ENCODE assay signal across 9 cellular contexts in genomic region chr3:149968216-149968615, GRCh38. TPM values are rescaled to one million over a fixed set of nuclear protein-coding genes. Genes with fewer than 3 reads are reported as not detected.
DNase-seq lines count a peak whose midpoint lies in the region; ATAC-seq, FAIRE-seq and TF ChIP-seq lines count a peak whose summit lies in the region.
"Had no signal": no experiment of that assay in that cellular context is flagged by ENCODE, and none has a peak within 500 bp of the region (broad histone marks: within the 10 kb centered on the region; RNA-seq: fewer than 3 reads in every experiment).

No MANE protein-coding gene starts in this region.

- peaks cover 5 to 32% of the 10 kb centered on the region in 2 experiments; a peak in 4 of 5 replicates for H3K36me3 ChIP-seq in HepG2 (replicated peaks in 1 of 2; ENCODE audit: control insufficient read depth in 1 of 2, insufficient read depth in 2 of 2, low read length in 2 of 2)
- H3K36me3 ChIP-seq in right lobe of liver = peaks cover 0 to 5% (median 0%) of the 10 kb centered on the region in 4 donors
- no peaks in the 10 kb centered on the region for H3K36me3 ChIP-seq in hepatocyte (replicated peaks; ENCODE audit: insufficient read depth, low read depth)
- H3K36me3 ChIP-seq in upper lobe of left lung = no peaks in the 10 kb centered on the region

- POLR2A ChIA-PET in HepG2 (lab: Yijun Ruan, JAX) = no interaction called here

- intact Hi-C loops in HepG2 (cut with micrococcal nuclease; ENCODE audit: unreplicated experiment) = no loop called here
- intact Hi-C loops in right lobe of liver (cut with DNase I) = no loop called here

- peak overlapping the region; percentile 85; the same call in 1 of the 2 replicates for H3K9ac ChIP-seq in HepG2 (ENCODE audit: insufficient read depth, low read depth, low read length)

- no peaks in the 10 kb centered on the region for H3K9me2 ChIP-seq in hepatocyte (replicated peaks; ENCODE audit: insufficient read depth)

- peaks cover 47% of the 10 kb centered on the region for H3K4me1 ChIP-seq in HepG2 (ENCODE audit: insufficient read depth, low read length)
- H3K4me1 ChIP-seq in right lobe of liver = peaks cover 0 to 17% (median 0%) of the 10 kb centered on the region in 4 donors
- H3K4me1 ChIP-seq in hepatocyte (ENCODE audit: insufficient read depth) = peaks cover 16% of the 10 kb centered on the region
- peaks cover 4 to 29% (median 10%) of the 10 kb centered on the region in 4 donors for H3K4me1 ChIP-seq in upper lobe of left lung

- BruUV-seq in HepG2 (replicated peaks; lab: Mats Ljungman, UMichigan) = no TSS peak

- no peak for TF ChIP-seq RAD21 in HepG2 (CRISPR knock-in tag; IDR thresholded peaks at IDR 0.05)

- FAIRE-seq in HepG2 (lab: Jason Lieb, UNC) = no peak

- H3K27ac ChIP-seq in HepG2 (ENCODE audit: extremely low read length, insufficient read depth, low read length) (peak overlapping the region; percentile 93), right lobe of liver (no peak overlapping the region), hepatocyte (peak overlapping the region; percentile 99), upper lobe of left lung (no peak overlapping the region)

- ATAC-seq in HepG2 = no peak
- ATAC-seq in right lobe of liver = no peak
- ATAC-seq in HG02870 (IDR thresholded peaks at IDR 0.05; ENCODE audit: unreplicated experiment) = no peak
- ATAC-seq in HG03159 (IDR thresholded peaks at IDR 0.05; ENCODE audit: unreplicated experiment) = no peak
- no peak for ATAC-seq in upper lobe of left lung (ENCODE audit: low FRiP score in 2 of 2)

- TF ChIP-seq POLR2A in HepG2 (IDR thresholded peaks at IDR 0.05; ENCODE audit: insufficient read depth in 1 of 2, low read depth in 2 of 2, low read length in 2 of 2) (no peak), right lobe of liver (IDR thresholded peaks at IDR 0.05) (no peak), upper lobe of left lung (IDR thresholded peaks at IDR 0.05) (no peak)

- CTCF ChIA-PET in HepG2 (lab: Yijun Ruan, JAX; ENCODE audit: low intra/inter-chr PET ratio, low total read pairs) = interaction anchor here (2.2 to 2.9 kb wide), 2 partner anchors 216 to 252 kb away, joined by 13 to 19 read pairs; no protein-coding TSS in a partner anchor

- no peak for TF ChIP-seq EP300 in HepG2 (IDR thresholded peaks at IDR 0.05; ENCODE audit: low read depth in 2 of 2, low read length in 2 of 2)
- no peak for TF ChIP-seq EP300 in HepG2 (CRISPR knock-in tag; IDR thresholded peaks at IDR 0.05; ENCODE audit: borderline replicate concordance)
- TF ChIP-seq EP300 in upper lobe of left lung (IDR thresholded peaks at IDR 0.05) = no peak

- H3K27me3 ChIP-seq in HepG2 (ENCODE audit: control insufficient read depth in 1 of 2, insufficient read depth in 2 of 2, low read length in 2 of 2) = no peaks in the 10 kb centered on the region; a peak in 1 of 5 replicates
- H3K27me3 ChIP-seq in right lobe of liver = no peaks in the 10 kb centered on the region
- H3K27me3 ChIP-seq in hepatocyte = no peaks in the 10 kb centered on the region
- peaks cover 0 to 7% (median 2%) of the 10 kb centered on the region in 4 donors for H3K27me3 ChIP-seq in upper lobe of left lung

- H3K4me3 ChIP-seq in HepG2 (replicated peaks in 1 of 3; ENCODE audit: insufficient read depth in 1 of 3, low read depth in 2 of 3, low read length in 3 of 3) = peak overlapping the region; percentile 82 to 93 (median 92); a peak in 5 of 6 replicates
- H3K4me3 ChIP-seq in right lobe of liver = no peak overlapping the region
- peak overlapping the region; percentile 63 for H3K4me3 ChIP-seq in hepatocyte
- H3K4me3 ChIP-seq in upper lobe of left lung = no peak overlapping the region

- H3K79me2 ChIP-seq in HepG2 (ENCODE audit: insufficient read depth, low read length) (peaks cover 62% of the 10 kb centered on the region), hepatocyte (peaks cover 76% of the 10 kb centered on the region)

- H3K9me3 ChIP-seq in HepG2 (ENCODE audit: low read length) = no peaks in the 10 kb centered on the region
- no peaks in the 10 kb centered on the region for H3K9me3 ChIP-seq in right lobe of liver
- H3K9me3 ChIP-seq in hepatocyte (ENCODE audit: low read depth) = no peaks in the 10 kb centered on the region
- no peaks in the 10 kb centered on the region for H3K9me3 ChIP-seq in upper lobe of left lung

- peak overlapping the region; percentile 87 for H3K4me2 ChIP-seq in HepG2 (ENCODE audit: low read depth, low read length)
- H3K4me2 ChIP-seq in hepatocyte = peak overlapping the region; percentile 84

- DNase-seq in HepG2 (ENCODE audit: low spot score) (no peak), right lobe of liver (no peak), SK-N-DZ (ENCODE audit: low spot score) (peak; percentile 45), hepatocyte (ENCODE audit: low spot score) (no peak), upper lobe of left lung (no peak)
- DNase-seq in effector CD4-positive, alpha-beta T cell = no peak
- DNase-seq: erythroblast had no signal

- H2AFZ ChIP-seq in HepG2 (ENCODE audit: low read length) (no peak overlapping the region), hepatocyte (no peak overlapping the region)

- H4K20me1 ChIP-seq in HepG2 (ENCODE audit: insufficient read depth, low read length) (peaks cover 18% of the 10 kb centered on the region), hepatocyte (ENCODE audit: insufficient read depth, poor library complexity, severe bottlenecking) (peaks cover 52% of the 10 kb centered on the region)

- 30% methylated on average over 8 of the region's 8 CpGs for WGBS in HepG2 (ENCODE audit: low lambda C conversion rate)
- WGBS in right lobe of liver (ENCODE audit: insufficient coverage, low coverage, low lambda C conversion rate, missing lambda C conversion rate) = 82% methylated on average over 8 of the region's 8 CpGs
- 30% methylated on average over 8 of the region's 8 CpGs for WGBS in hepatocyte (ENCODE audit: low lambda C conversion rate, missing lambda C conversion rate)
- 83 to 84% methylated on average over 8 of the region's 8 CpGs for WGBS in upper lobe of left lung, 2 donors

- in situ Hi-C loops in HepG2 (cut with HindIII; ENCODE audit: extremely low pct_ligation_motif_present, low pct_unique_long_range_greater_than_20kb) = loop anchor here (10.0 kb wide), 1 partner anchor 217 kb away; no protein-coding TSS in a partner anchor

- TF ChIP-seq CTCF in HepG2 (CRISPR knock-in tag; IDR thresholded peaks at IDR 0.05) (no peak), right lobe of liver (IDR thresholded peaks at IDR 0.05) (no peak), hepatocyte (IDR thresholded peaks at IDR 0.05; ENCODE audit: poor library complexity) (no peak), upper lobe of left lung (IDR thresholded peaks at IDR 0.05) (no peak)

TF ChIP-seq in HepG2, 621 proteins besides CTCF, POLR2A, EP300 and RAD21:
- TF ChIP-seq TFDP1 (CRISPR knock-in tag; IDR thresholded peaks at IDR 0.05; ENCODE audit: borderline replicate concordance) (peak; percentile 11; the same call in 1 of the 2 replicates), SAP130 (CRISPR knock-in tag; IDR thresholded peaks at IDR 0.05; ENCODE audit: low read depth) (peak; percentile 15; the same call in 1 of the 2 replicates), JUN (CRISPR knock-in tag; IDR thresholded peaks at IDR 0.05) (no peak)
TF ChIP-seq in HepG2: peak in this region for 2.

RNA-seq across cellular contexts. Expression of gene PFN2, which starts 2.5 kb away (rescaled TPM):
- total RNA-seq in HepG2 (2016; rRNA removed; fragmentation: Illumina TruSeq; extraction: Trizol) (57.3 and 78.2 TPM in 2 replicates), right lobe of liver (10 to 100 TPM in 3 of 6 experiments, 1 to 10 TPM in 3; 1.9 to 12.6 (median 8.5) TPM), hepatocyte (156 and 172 TPM in 2 replicates), upper lobe of left lung (10 to 100 TPM in 4 of 6 donors, 1 to 10 TPM in 2; 6.3 to 38.5 (median 16.8) TPM)
- 14.1 and 15.9 TPM in 2 replicates for total RNA-seq in HepG2 (2016; cell fraction: cytosol; rRNA removed; fragmentation: Illumina TruSeq; extraction: Trizol; ENCODE audit: low read depth)
- 63.6 and 81.2 TPM in 2 replicates for total RNA-seq in HepG2 (2016; cell fraction: insoluble cytoplasmic fraction; rRNA removed; fragmentation: Illumina TruSeq; extraction: Trizol)
- total RNA-seq in HepG2 (2016; cell fraction: membrane; rRNA removed; fragmentation: Illumina TruSeq; extraction: Trizol) = 63.5 and 64.0 TPM in 2 replicates
- 83.3 and 84.7 TPM in 2 replicates for total RNA-seq in HepG2 (2016; cell fraction: nucleus; rRNA removed; fragmentation: Illumina TruSeq; extraction: Trizol)
- polyA plus RNA-seq in HepG2 (2011; rRNA removed) (111 and 150 TPM in 2 replicates), hepatocyte (140 and 152 TPM in 2 replicates)
- polyA plus RNA-seq in HepG2 (2011; cell fraction: cytosol; rRNA removed) = 85.5 and 146 TPM in 2 replicates
- polyA plus RNA-seq in HepG2 (2011; cell fraction: nucleus; rRNA removed) = 50.6 and 76.0 TPM in 2 replicates
- 69.7 and 92.6 TPM in 2 replicates for polyA plus RNA-seq in HepG2 (2012)
- polyA plus RNA-seq in HepG2 (2016; cell fraction: cytosol; fragmentation: Illumina TruSeq; extraction: Trizol; ENCODE audit: low read depth) = 29.4 and 39.2 TPM in 2 replicates
- 181 and 187 TPM in 2 replicates for polyA plus RNA-seq in HepG2 (2016; cell fraction: insoluble cytoplasmic fraction; fragmentation: Illumina TruSeq; extraction: Trizol; ENCODE audit: low read depth)
- polyA plus RNA-seq in HepG2 (2016; cell fraction: membrane; fragmentation: Illumina TruSeq; extraction: Trizol; ENCODE audit: low read depth) = 88.1 and 88.4 TPM in 2 replicates
- polyA plus RNA-seq in HepG2 (2016; cell fraction: nucleus; fragmentation: Illumina TruSeq; extraction: Trizol; ENCODE audit: insufficient read depth, low read depth) = 114 and 119 TPM in 2 replicates
- 17.9 and 40.3 TPM in 2 replicates for polyA minus RNA-seq in HepG2 (2011; rRNA and poly(A)+ RNA removed; ENCODE audit: low replicate concordance)
- 51.7 and 52.6 TPM in 2 replicates for polyA minus RNA-seq in HepG2 (2011; cell fraction: cytosol; rRNA and poly(A)+ RNA removed)
- polyA minus RNA-seq in HepG2 (2011; cell fraction: nucleus; rRNA and poly(A)+ RNA removed) = 84.1 and 93.5 TPM in 2 replicates
- polyA plus RNA-seq in SK-N-DZ (2014; cell fraction: cytosol; rRNA removed) = 312 and 314 TPM in 2 replicates
- 282 and 316 TPM in 2 replicates for polyA plus RNA-seq in SK-N-DZ (2014; cell fraction: nucleus; rRNA removed)

Comparison
In these comparisons a context has a peak if more than half of its experiments do, and no peak if none do; other contexts are left out.
1. H3K27ac ChIP-seq: peak in HepG2 (single experiment) and hepatocyte (single experiment); none in right lobe of liver (0 of 3) and upper lobe of left lung (0 of 4).
2. H3K4me3 ChIP-seq: peak in HepG2 (3 of 3) and hepatocyte (single experiment); none in right lobe of liver (0 of 3) and upper lobe of left lung (0 of 4).